Comparison of ENCODE assay signal across 1 cellular context in the genomic region with DNA sequence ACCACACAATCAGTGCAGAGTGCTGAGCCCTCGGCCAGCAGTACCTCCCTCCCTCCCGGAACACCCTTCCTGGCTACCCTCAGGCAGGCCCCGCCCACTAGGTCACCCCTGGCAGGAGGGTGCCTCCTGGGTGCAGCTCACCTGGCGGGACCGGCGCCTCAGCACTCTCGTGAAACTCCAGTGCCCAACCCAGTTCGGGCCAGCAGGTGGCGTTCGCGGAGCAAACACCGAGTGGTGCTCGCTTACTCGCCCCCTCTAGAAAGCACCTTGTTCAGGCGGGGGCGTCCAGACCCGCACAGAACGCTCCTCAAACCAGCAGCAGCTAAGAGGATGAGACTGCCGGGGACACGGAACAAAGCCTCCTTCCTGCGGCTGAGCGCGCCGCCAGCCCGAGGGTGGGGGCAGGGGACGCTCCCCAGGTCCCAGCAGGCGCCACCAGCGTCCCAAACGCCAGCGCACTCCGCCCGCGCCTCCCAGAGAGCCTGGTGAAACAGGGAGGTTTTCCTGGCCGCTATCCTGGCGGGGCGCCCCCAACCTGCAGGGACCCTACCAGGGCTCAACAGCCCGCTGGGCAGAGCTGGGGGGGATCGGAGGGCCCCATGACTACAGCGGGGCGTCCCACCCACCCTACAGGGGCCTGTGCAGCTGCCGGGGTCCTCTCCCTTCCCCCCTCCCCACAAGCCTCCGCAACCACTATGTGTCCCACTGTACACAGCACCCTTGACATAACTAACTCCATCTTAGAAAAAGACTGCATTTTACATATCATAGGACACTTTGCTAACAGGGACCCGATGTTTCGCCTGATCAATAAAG.
TF ChIP-seq lines count a peak whose summit lies in the region.

No MANE protein-coding gene starts in this region.

TF ChIP-seq in HepG2, 621 proteins besides CTCF, POLR2A, EP300 and RAD21 (continued from another document and continues in another):
- TF ChIP-seq, protein P1, sequence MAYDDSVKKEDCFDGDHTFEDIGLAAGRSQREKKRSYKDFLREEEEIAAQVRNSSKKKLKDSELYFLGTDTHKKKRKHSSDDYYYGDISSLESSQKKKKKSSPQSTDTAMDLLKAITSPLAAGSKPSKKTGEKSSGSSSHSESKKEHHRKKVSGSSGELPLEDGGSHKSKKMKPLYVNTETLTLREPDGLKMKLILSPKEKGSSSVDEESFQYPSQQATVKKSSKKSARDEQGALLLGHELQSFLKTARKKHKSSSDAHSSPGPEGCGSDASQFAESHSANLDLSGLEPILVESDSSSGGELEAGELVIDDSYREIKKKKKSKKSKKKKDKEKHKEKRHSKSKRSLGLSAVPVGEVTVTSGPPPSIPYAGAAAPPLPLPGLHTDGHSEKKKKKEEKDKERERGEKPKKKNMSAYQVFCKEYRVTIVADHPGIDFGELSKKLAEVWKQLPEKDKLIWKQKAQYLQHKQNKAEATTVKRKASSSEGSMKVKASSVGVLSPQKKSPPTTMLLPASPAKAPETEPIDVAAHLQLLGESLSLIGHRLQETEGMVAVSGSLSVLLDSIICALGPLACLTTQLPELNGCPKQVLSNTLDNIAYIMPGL (CRISPR knock-in tag; IDR thresholded peaks at IDR 0.05; ENCODE audit: borderline replicate concordance in 1 of 2, low read depth in 1 of 2) = peak; percentile 92 to 93
- no peak for TF ChIP-seq ARHGAP35 (CRISPR knock-in tag; IDR thresholded peaks at IDR 0.05; ENCODE audit: borderline replicate concordance)
- TF ChIP-seq ZNF235 (CRISPR knock-in tag; IDR thresholded peaks at IDR 0.05; ENCODE audit: borderline replicate concordance) = peak; percentile 66; the same call in 1 of the 2 replicates
- TF ChIP-seq ZFX (CRISPR knock-in tag; IDR thresholded peaks at IDR 0.05; ENCODE audit: low read depth) = no peak; the same call in 1 of the 2 replicates
- no peak for TF ChIP-seq ZNF557 (CRISPR knock-in tag; IDR thresholded peaks at IDR 0.05)
- no peak for TF ChIP-seq BHLHE40 (IDR thresholded peaks at IDR 0.05; ENCODE audit: low read length)
- TF ChIP-seq ZNF33A (CRISPR knock-in tag; IDR thresholded peaks at IDR 0.05; ENCODE audit: borderline replicate concordance) = no peak
- TF ChIP-seq NFKBIZ (CRISPR knock-in tag; IDR thresholded peaks at IDR 0.05) = no peak
- TF ChIP-seq HNF4G (IDR thresholded peaks at IDR 0.05; ENCODE audit: borderline replicate concordance, low read depth, low read length) = no peak
- no peak for TF ChIP-seq HNF4G (CRISPR knock-in tag; IDR thresholded peaks at IDR 0.05; ENCODE audit: borderline replicate concordance, low read depth)
- TF ChIP-seq ZNF747 (CRISPR knock-in tag; IDR thresholded peaks at IDR 0.05; ENCODE audit: borderline replicate concordance) = no peak
- TF ChIP-seq, protein P2, sequence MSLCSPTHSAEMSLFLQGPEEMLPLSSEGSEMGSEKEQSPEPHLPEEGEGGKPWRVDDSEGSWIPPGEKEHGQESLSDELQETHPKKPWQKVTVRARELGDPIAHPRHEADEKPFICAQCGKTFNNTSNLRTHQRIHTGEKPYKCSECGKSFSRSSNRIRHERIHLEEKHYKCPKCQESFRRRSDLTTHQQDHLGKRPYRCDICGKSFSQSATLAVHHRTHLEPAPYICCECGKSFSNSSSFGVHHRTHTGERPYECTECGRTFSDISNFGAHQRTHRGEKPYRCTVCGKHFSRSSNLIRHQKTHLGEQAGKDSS (CRISPR knock-in tag; IDR thresholded peaks at IDR 0.05; ENCODE audit: borderline replicate concordance, low read depth) = 0 out of 2 replicates have a peak, but pooled peaks have one; percentile 69
- TF ChIP-seq, protein P3, sequence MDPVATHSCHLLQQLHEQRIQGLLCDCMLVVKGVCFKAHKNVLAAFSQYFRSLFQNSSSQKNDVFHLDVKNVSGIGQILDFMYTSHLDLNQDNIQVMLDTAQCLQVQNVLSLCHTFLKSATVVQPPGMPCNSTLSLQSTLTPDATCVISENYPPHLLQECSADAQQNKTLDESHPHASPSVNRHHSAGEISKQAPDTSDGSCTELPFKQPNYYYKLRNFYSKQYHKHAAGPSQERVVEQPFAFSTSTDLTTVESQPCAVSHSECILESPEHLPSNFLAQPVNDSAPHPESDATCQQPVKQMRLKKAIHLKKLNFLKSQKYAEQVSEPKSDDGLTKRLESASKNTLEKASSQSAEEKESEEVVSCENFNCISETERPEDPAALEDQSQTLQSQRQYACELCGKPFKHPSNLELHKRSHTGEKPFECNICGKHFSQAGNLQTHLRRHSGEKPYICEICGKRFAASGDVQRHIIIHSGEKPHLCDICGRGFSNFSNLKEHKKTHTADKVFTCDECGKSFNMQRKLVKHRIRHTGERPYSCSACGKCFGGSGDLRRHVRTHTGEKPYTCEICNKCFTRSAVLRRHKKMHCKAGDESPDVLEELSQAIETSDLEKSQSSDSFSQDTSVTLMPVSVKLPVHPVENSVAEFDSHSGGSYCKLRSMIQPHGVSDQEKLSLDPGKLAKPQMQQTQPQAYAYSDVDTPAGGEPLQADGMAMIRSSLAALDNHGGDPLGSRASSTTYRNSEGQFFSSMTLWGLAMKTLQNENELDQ (CRISPR knock-in tag; IDR thresholded peaks at IDR 0.05; ENCODE audit: borderline replicate concordance) = no peak
- 0 out of 2 replicates have a peak, but pooled peaks have one; percentile 24 for TF ChIP-seq KAT7 (CRISPR knock-in tag; IDR thresholded peaks at IDR 0.05; ENCODE audit: borderline replicate concordance)
- TF ChIP-seq ZNF44 (CRISPR knock-in tag; IDR thresholded peaks at IDR 0.05) = no peak
- TF ChIP-seq HOXD1 (CRISPR knock-in tag; IDR thresholded peaks at IDR 0.05) = no peak
- peak; percentile 38; the same call in 1 of the 2 replicates for TF ChIP-seq TMF1 (CRISPR knock-in tag; IDR thresholded peaks at IDR 0.05; ENCODE audit: low read depth)
- no peak for TF ChIP-seq ZNF766 (CRISPR knock-in tag; IDR thresholded peaks at IDR 0.05; ENCODE audit: borderline replicate concordance)
- no peak for TF ChIP-seq ZNF101 (CRISPR knock-in tag; IDR thresholded peaks at IDR 0.05; ENCODE audit: borderline replicate concordance, low read depth)
- no peak for TF ChIP-seq ZNF746 (CRISPR knock-in tag; IDR thresholded peaks at IDR 0.05)
- no peak for TF ChIP-seq ZNF256 (CRISPR knock-in tag; conservative IDR thresholded peaks at IDR 0.05)
- TF ChIP-seq ARNT2 (CRISPR knock-in tag; IDR thresholded peaks at IDR 0.05; ENCODE audit: low read depth) = no peak
- TF ChIP-seq ZNF841 (CRISPR knock-in tag; IDR thresholded peaks at IDR 0.05; ENCODE audit: borderline replicate concordance) = no peak
- no peak for TF ChIP-seq FLYWCH1 (CRISPR knock-in tag; IDR thresholded peaks at IDR 0.05)
- TF ChIP-seq, protein P4, sequence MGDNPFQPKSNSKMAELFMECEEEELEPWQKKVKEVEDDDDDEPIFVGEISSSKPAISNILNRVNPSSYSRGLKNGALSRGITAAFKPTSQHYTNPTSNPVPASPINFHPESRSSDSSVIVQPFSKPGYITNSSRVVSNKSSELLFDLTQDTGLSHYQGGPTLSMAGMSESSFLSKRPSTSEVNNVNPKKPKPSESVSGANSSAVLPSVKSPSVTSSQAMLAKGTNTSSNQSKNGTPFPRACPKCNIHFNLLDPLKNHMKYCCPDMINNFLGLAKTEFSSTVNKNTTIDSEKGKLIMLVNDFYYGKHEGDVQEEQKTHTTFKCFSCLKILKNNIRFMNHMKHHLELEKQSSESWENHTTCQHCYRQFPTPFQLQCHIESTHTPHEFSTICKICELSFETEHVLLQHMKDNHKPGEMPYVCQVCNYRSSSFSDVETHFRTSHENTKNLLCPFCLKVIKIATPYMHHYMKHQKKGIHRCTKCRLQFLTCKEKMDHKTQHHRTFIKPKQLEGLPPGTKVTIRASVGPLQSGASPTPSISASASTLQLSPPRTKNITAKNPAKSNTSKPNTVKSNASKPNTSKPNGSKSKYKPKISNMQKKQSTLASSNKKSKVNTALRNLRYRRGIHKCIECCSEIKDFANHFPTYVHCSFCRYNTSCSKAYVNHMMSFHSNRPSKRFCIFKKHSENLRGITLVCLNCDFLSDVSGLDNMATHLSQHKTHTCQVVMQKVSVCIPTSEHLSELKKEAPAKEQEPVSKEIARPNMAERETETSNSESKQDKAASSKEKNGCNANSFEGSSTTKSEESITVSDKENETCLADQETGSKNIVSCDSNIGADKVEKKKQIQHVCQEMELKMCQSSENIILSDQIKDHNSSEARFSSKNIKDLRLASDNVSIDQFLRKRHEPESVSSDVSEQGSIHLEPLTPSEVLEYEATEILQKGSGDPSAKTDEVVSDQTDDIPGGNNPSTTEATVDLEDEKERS (CRISPR knock-in tag; IDR thresholded peaks at IDR 0.05) = peak; percentile 64
- TF ChIP-seq, protein P5, sequence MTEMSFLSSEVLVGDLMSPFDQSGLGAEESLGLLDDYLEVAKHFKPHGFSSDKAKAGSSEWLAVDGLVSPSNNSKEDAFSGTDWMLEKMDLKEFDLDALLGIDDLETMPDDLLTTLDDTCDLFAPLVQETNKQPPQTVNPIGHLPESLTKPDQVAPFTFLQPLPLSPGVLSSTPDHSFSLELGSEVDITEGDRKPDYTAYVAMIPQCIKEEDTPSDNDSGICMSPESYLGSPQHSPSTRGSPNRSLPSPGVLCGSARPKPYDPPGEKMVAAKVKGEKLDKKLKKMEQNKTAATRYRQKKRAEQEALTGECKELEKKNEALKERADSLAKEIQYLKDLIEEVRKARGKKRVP (CRISPR knock-in tag; IDR thresholded peaks at IDR 0.05) = no peak
- TF ChIP-seq GLI4 (CRISPR knock-in tag; IDR thresholded peaks at IDR 0.05; ENCODE audit: borderline replicate concordance) = no peak
- TF ChIP-seq DR1 (CRISPR knock-in tag; IDR thresholded peaks at IDR 0.05) = 0 out of 2 replicates have a peak, but pooled peaks have one; percentile 4
- TF ChIP-seq, protein P6, sequence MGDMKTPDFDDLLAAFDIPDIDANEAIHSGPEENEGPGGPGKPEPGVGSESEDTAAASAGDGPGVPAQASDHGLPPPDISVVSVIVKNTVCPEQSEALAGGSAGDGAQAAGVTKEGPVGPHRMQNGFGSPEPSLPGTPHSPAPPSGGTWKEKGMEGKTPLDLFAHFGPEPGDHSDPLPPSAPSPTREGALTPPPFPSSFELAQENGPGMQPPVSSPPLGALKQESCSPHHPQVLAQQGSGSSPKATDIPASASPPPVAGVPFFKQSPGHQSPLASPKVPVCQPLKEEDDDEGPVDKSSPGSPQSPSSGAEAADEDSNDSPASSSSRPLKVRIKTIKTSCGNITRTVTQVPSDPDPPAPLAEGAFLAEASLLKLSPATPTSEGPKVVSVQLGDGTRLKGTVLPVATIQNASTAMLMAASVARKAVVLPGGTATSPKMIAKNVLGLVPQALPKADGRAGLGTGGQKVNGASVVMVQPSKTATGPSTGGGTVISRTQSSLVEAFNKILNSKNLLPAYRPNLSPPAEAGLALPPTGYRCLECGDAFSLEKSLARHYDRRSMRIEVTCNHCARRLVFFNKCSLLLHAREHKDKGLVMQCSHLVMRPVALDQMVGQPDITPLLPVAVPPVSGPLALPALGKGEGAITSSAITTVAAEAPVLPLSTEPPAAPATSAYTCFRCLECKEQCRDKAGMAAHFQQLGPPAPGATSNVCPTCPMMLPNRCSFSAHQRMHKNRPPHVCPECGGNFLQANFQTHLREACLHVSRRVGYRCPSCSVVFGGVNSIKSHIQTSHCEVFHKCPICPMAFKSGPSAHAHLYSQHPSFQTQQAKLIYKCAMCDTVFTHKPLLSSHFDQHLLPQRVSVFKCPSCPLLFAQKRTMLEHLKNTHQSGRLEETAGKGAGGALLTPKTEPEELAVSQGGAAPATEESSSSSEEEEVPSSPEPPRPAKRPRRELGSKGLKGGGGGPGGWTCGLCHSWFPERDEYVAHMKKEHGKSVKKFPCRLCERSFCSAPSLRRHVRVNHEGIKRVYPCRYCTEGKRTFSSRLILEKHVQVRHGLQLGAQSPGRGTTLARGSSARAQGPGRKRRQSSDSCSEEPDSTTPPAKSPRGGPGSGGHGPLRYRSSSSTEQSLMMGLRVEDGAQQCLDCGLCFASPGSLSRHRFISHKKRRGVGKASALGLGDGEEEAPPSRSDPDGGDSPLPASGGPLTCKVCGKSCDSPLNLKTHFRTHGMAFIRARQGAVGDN (CRISPR knock-in tag; IDR thresholded peaks at IDR 0.05) = peak; percentile 79
- TF ChIP-seq AGO2 (optimal IDR thresholded peaks at IDR 0.05; ENCODE audit: low read depth, low read length) = no peak
- no peak for TF ChIP-seq PAF1 (CRISPR knock-in tag; IDR thresholded peaks at IDR 0.05)
- 0 out of 2 replicates have a peak, but pooled peaks have one; percentile 33 for TF ChIP-seq ZNF598 (CRISPR knock-in tag; IDR thresholded peaks at IDR 0.05; ENCODE audit: borderline replicate concordance)
- TF ChIP-seq, protein P7, sequence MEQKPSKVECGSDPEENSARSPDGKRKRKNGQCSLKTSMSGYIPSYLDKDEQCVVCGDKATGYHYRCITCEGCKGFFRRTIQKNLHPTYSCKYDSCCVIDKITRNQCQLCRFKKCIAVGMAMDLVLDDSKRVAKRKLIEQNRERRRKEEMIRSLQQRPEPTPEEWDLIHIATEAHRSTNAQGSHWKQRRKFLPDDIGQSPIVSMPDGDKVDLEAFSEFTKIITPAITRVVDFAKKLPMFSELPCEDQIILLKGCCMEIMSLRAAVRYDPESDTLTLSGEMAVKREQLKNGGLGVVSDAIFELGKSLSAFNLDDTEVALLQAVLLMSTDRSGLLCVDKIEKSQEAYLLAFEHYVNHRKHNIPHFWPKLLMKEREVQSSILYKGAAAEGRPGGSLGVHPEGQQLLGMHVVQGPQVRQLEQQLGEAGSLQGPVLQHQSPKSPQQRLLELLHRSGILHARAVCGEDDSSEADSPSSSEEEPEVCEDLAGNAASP (CRISPR knock-in tag; IDR thresholded peaks at IDR 0.05; ENCODE audit: borderline replicate concordance) = peak; percentile 50; the same call in 1 of the 2 replicates
- TF ChIP-seq ZZZ3 (CRISPR knock-in tag; IDR thresholded peaks at IDR 0.05; ENCODE audit: borderline replicate concordance) = no peak
- no peak for TF ChIP-seq LCORL (IDR thresholded peaks at IDR 0.05)
- TF ChIP-seq LCORL (CRISPR knock-in tag; IDR thresholded peaks at IDR 0.05) = peak; percentile 90
- TF ChIP-seq NR2F6 (IDR thresholded peaks at IDR 0.05) = no peak
- TF ChIP-seq NR2F6 (CRISPR knock-in tag; IDR thresholded peaks at IDR 0.05) = peak; percentile 12; the same call in 1 of the 2 replicates
- peak; percentile 28 for TF ChIP-seq TBX2 (CRISPR knock-in tag; IDR thresholded peaks at IDR 0.05; ENCODE audit: borderline replicate concordance)
